ENCODE assay signal across 2 cellular contexts in genomic region chr15:49059491-49059890, GRCh38.
TF ChIP-seq lines count a peak whose summit lies in the region.

No MANE protein-coding gene starts in this region.

TF ChIP-seq in IMR-90, 13 proteins besides CTCF, POLR2A, EP300 and RAD21:
- TF ChIP-seq MAZ (IDR thresholded peaks at IDR 0.05; ENCODE audit: borderline replicate concordance, low read depth, low read length) (no peak), CHD1 (IDR thresholded peaks at IDR 0.05; ENCODE audit: low read depth, low read length) (no peak), NFE2L2 (IDR thresholded peaks at IDR 0.05; ENCODE audit: low read depth, low read length) (no peak), MAFK (IDR thresholded peaks at IDR 0.05; ENCODE audit: low read depth, low read length) (no peak), SMC3 (IDR thresholded peaks at IDR 0.05; ENCODE audit: low read depth, low read length) (no peak), MXI1 (IDR thresholded peaks at IDR 0.05; ENCODE audit: borderline replicate concordance, low read depth, low read length) (no peak), RCOR1 (IDR thresholded peaks at IDR 0.05; ENCODE audit: insufficient replicate concordance, low read length) (no peak), BHLHE40 (IDR thresholded peaks at IDR 0.05; ENCODE audit: low read depth, low read length) (no peak), FOS (IDR thresholded peaks at IDR 0.05; ENCODE audit: low read depth, low read length) (no peak), RFX5 (IDR thresholded peaks at IDR 0.05; ENCODE audit: low read depth, low read length) (no peak), USF2 (IDR thresholded peaks at IDR 0.05; ENCODE audit: low read depth, low read length) (no peak), CEBPB (IDR thresholded peaks at IDR 0.05; ENCODE audit: low read depth, low read length) (no peak)
- TF ChIP-seq, protein P1, sequence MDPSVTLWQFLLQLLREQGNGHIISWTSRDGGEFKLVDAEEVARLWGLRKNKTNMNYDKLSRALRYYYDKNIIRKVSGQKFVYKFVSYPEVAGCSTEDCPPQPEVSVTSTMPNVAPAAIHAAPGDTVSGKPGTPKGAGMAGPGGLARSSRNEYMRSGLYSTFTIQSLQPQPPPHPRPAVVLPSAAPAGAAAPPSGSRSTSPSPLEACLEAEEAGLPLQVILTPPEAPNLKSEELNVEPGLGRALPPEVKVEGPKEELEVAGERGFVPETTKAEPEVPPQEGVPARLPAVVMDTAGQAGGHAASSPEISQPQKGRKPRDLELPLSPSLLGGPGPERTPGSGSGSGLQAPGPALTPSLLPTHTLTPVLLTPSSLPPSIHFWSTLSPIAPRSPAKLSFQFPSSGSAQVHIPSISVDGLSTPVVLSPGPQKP (IDR thresholded peaks at IDR 0.05; ENCODE audit: borderline replicate concordance, low read depth, low read length): no peak

TF ChIP-seq in endothelial cell of umbilical vein, 7 proteins besides CTCF, POLR2A, EP300 and RAD21:
- no peak for TF ChIP-seq GATA2 (IDR thresholded peaks at IDR 0.05; ENCODE audit: insufficient read depth, insufficient read length, low read depth, low read length)
- no peak for TF ChIP-seq MYC (IDR thresholded peaks at IDR 0.05; ENCODE audit: low read depth, low read length)
- TF ChIP-seq EZH2 (IDR thresholded peaks at IDR 0.05; ENCODE audit: borderline replicate concordance, low read depth, low read length, severe bottlenecking): no peak
- no peak for TF ChIP-seq POLR2AphosphoS5 (IDR thresholded peaks at IDR 0.05; ENCODE audit: insufficient read depth, low read depth, low read length)
- TF ChIP-seq, protein P2, sequence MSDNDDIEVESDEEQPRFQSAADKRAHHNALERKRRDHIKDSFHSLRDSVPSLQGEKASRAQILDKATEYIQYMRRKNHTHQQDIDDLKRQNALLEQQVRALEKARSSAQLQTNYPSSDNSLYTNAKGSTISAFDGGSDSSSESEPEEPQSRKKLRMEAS (IDR thresholded peaks at IDR 0.05; ENCODE audit: insufficient read depth, insufficient read length): no peak
- TF ChIP-seq JUN (IDR thresholded peaks at IDR 0.05; ENCODE audit: borderline replicate concordance, insufficient read depth, insufficient read length, low read depth): no peak
- TF ChIP-seq FOS (IDR thresholded peaks at IDR 0.05; ENCODE audit: borderline replicate concordance, insufficient read depth, low read length): no peak
TF ChIP-seq in endothelial cell of umbilical vein: peak in this region for 0.
